In genomic region chr14:99579077-99579836, GRCh38 we compare ENCODE assay signal across 10 cellular contexts. TPM values are rescaled to one million over a fixed set of nuclear protein-coding genes. Genes with fewer than 3 reads are reported as not detected.
DNase-seq lines count a peak whose midpoint lies in the region; ATAC-seq, FAIRE-seq and TF ChIP-seq lines count a peak whose summit lies in the region.
"Had no signal": no experiment of that assay in that cellular context is flagged by ENCODE, and none has a peak within 500 bp of the region (broad histone marks: within the 10 kb centered on the region; RNA-seq: fewer than 3 reads in every experiment).

No MANE protein-coding gene starts in this region.

- FAIRE-seq in RCC 7860 (lab: Jason Lieb, UNC) = no peak

- no peaks in the 10 kb centered on the region for H3K36me3 ChIP-seq in heart right ventricle

- peak; percentile 63 for DNase-seq in COLO668 (lab: John Stamatoyannopoulos, UW; ENCODE audit: unreplicated experiment)
- DNase-seq in RCC 7860 (ENCODE audit: low spot score) = peak; percentile 12
- DNase-seq in heart right ventricle = no peak
- DNase-seq in progenitor cell of endocrine pancreas (ENCODE audit: low spot score, unreplicated experiment) = peak; percentile 30
- DNase-seq in KBM-7 = no peak
- no peak for DNase-seq in DMS153 (lab: John Stamatoyannopoulos, UW)
- no peak for DNase-seq in HuH-7.5 (ENCODE audit: low spot score)
- no peak for DNase-seq in COLO829 (ENCODE audit: low spot score)
- DNase-seq: head of caudate nucleus, NCI-H1436 had no signal

- intact Hi-C loops in heart right ventricle (cut with DNase I) = no loop called here

- H3K9me3 ChIP-seq in heart right ventricle = no peaks in the 10 kb centered on the region

- peaks cover 60% of the 10 kb centered on the region for H3K4me1 Mint-ChIP-seq in progenitor cell of endocrine pancreas (ENCODE audit: low read depth)

- H3K4me3 Mint-ChIP-seq in progenitor cell of endocrine pancreas (ENCODE audit: low read depth) = peak overlapping the region; percentile 45

- no peaks in the 10 kb centered on the region for H3K27me3 Mint-ChIP-seq in progenitor cell of endocrine pancreas

- H3K4me1 ChIP-seq in heart right ventricle = peaks cover 38 to 81% (median 54%) of the 10 kb centered on the region in 9 donors

- no peaks in the 10 kb centered on the region for H3K36me3 Mint-ChIP-seq in progenitor cell of endocrine pancreas (ENCODE audit: insufficient read depth)

- ATAC-seq in heart right ventricle = peak in 3 of 8 donors; percentile 10 to 29 (median 28)

- H3K27ac Mint-ChIP-seq in progenitor cell of endocrine pancreas = peak overlapping the region; percentile 99

- 60 to 75% methylated on average over 11 of the region's 11 CpGs for WGBS in heart right ventricle, 2 donors

- in situ Hi-C loops in KBM-7 (cut with MboI; ENCODE audit: low pct_unique_long_range_greater_than_20kb, low sequenced_read_pairs) = no loop called here

- peak overlapping the region in 2 of 10 donors; percentile 3 to 16 for H3K4me3 ChIP-seq in heart right ventricle

- TF ChIP-seq CTCF in heart right ventricle (IDR thresholded peaks at IDR 0.05) = no peak
- no peak for TF ChIP-seq CTCF in progenitor cell of endocrine pancreas (IDR thresholded peaks at IDR 0.05; ENCODE audit: unreplicated experiment)

- H3K27me3 ChIP-seq in heart right ventricle = no peaks in the 10 kb centered on the region

- peak overlapping the region; percentile 14 to 90 (median 80) for H3K27ac ChIP-seq in heart right ventricle

- no peaks in the 10 kb centered on the region for H3K9me3 Mint-ChIP-seq in progenitor cell of endocrine pancreas (ENCODE audit: low read depth)

RNA-seq across cellular contexts. Expression of gene CCDC85C, which starts 24.8 kb away (rescaled TPM):
- total RNA-seq in heart right ventricle (10 to 100 TPM; 28.7 to 50.2 (median 32.1) TPM), progenitor cell of endocrine pancreas (43.6 and 44.9 TPM in 2 replicates)
- polyA plus RNA-seq in heart right ventricle = 10 to 100 TPM in 1 of 2 donors, 1 to 10 TPM in 1; 9.0 to 23.8 TPM

Comparison
In these comparisons a context has a peak if more than half of its experiments do, and no peak if none do; other contexts are left out.
1. DNase-seq: peak in COLO668 (single experiment), RCC 7860 (single experiment) and progenitor cell of endocrine pancreas (single experiment); none in heart right ventricle (0 of 2), KBM-7 (single experiment), DMS153 (single experiment), HuH-7.5 (single experiment) and COLO829 (single experiment).